Comparison of ENCODE assay signal across 12 cellular contexts in the genomic region with DNA sequence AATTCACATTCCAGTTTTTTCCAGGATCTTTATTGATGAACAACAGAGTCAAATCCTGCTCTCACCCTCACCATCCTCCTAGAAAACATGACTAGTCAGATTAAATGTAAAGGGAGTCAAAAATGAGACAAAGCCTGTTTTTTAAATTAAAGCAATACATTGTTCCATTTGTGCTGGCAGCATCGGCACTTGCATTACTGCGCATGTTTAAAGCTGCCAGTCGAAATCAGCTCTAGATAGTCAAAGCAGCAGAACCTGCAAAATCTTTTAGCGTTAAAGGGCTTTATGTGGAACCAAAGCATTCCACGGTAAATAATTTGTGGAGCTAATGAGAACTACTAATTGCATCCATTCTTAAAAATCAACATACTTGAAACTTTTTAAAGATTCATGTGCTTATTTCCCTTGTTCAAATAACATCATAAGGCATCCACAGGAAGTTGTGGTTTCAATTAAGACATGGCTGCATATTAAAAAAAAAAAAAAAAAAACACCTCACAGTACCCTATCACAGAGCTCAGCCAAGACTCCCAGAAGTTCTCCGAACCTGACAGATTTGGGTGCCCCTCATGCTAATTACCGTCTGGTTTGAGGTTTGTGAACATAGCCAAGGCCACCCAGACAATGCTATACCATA.
DNase-seq lines count a peak whose midpoint lies in the region; ATAC-seq and TF ChIP-seq lines count a peak whose summit lies in the region.
"Had no signal": no experiment of that assay in that cellular context is flagged by ENCODE, and none has a peak within 500 bp of the region (broad histone marks: within the 10 kb centered on the region; RNA-seq: fewer than 3 reads in every experiment).

No MANE protein-coding gene starts in this region.

- H3K36me3 ChIP-seq in ACC112 (ENCODE audit: insufficient read depth, low read length): no peaks in the 10 kb centered on the region

- H3K4me1 Mint-ChIP-seq in activated CD4-positive, alpha-beta memory T cell treated with anti-CD3 and anti-CD28 coated beads, Interleukin-2, amount 10 ng/mL, durations not matched to agents 7 days and 5 days: peaks cover 62% of the 10 kb centered on the region
- H3K4me1 Mint-ChIP-seq in immature natural killer cell (peaks cover 73 to 81% of the 10 kb centered on the region in 2 donors), type B pancreatic cell (ENCODE audit: unreplicated experiment) (peaks cover 8% of the 10 kb centered on the region)

- no peak overlapping the region for H3K27ac ChIP-seq in ACC112 (ENCODE audit: low read depth, low read length)
- H3K27ac ChIP-seq: coronary artery had no signal

- no peaks in the 10 kb centered on the region for H3K9me3 Mint-ChIP-seq in activated CD4-positive, alpha-beta memory T cell treated with anti-CD3 and anti-CD28 coated beads, Interleukin-2, amount 10 ng/mL, durations not matched to agents 7 days and 5 days
- H3K9me3 Mint-ChIP-seq in immature natural killer cell (no peaks in the 10 kb centered on the region), type B pancreatic cell (peaks cover 9% of the 10 kb centered on the region)

- no peak for TF ChIP-seq CTCF in type B pancreatic cell (conservative IDR thresholded peaks at IDR 0.05)

- ATAC-seq in HG02678 (IDR thresholded peaks at IDR 0.05; ENCODE audit: unreplicated experiment): no peak
- ATAC-seq: PC-3 had no signal

- H3K36me3 Mint-ChIP-seq in activated CD4-positive, alpha-beta memory T cell treated with anti-CD3 and anti-CD28 coated beads, Interleukin-2, amount 10 ng/mL, durations not matched to agents 7 days and 5 days (ENCODE audit: low read depth): peaks cover 8% of the 10 kb centered on the region
- H3K36me3 Mint-ChIP-seq in immature natural killer cell (no peaks in the 10 kb centered on the region), type B pancreatic cell (no peaks in the 10 kb centered on the region)

- H3K79me2 ChIP-seq in ACC112 (ENCODE audit: control insufficient read depth, insufficient read depth, low read length, unreplicated experiment): no peaks in the 10 kb centered on the region

- POLR2A ChIA-PET in activated CD4-positive, alpha-beta memory T cell treated with anti-CD3 and anti-CD28 coated beads, Interleukin-2, amount 10 ng/mL, durations not matched to agents 7 days and 5 days (lab: Charles Lee): interaction anchor here (0.7 to 2.5 kb wide), 4 partner anchors 9 to 59 kb away, joined by 3 to 12 read pairs (median 4); no protein-coding TSS in a partner anchor

- CTCF ChIA-PET in activated CD4-positive, alpha-beta memory T cell treated with anti-CD3 and anti-CD28 coated beads, Interleukin-2, amount 10 ng/mL, durations not matched to agents 7 days and 5 days (lab: Charles Lee): interaction anchor here (1.4 kb wide), 1 partner anchor 212 kb away, joined by 3 read pairs; no protein-coding TSS in a partner anchor

- no peak overlapping the region for H2AFZ ChIP-seq in ACC112 (ENCODE audit: low read length, unreplicated experiment)

- no peaks in the 10 kb centered on the region for H3K27me3 Mint-ChIP-seq in activated CD4-positive, alpha-beta memory T cell treated with anti-CD3 and anti-CD28 coated beads, Interleukin-2, amount 10 ng/mL, durations not matched to agents 7 days and 5 days
- H3K27me3 Mint-ChIP-seq in immature natural killer cell (ENCODE audit: low read depth in 3 of 3): peaks cover 0 to 9% (median 2%) of the 10 kb centered on the region in 3 donors
- no peaks in the 10 kb centered on the region for H3K27me3 Mint-ChIP-seq in type B pancreatic cell

- H3K27ac Mint-ChIP-seq in activated CD4-positive, alpha-beta memory T cell treated with anti-CD3 and anti-CD28 coated beads, Interleukin-2, amount 10 ng/mL, durations not matched to agents 7 days and 5 days: peak overlapping the region; percentile 54
- H3K27ac Mint-ChIP-seq in immature natural killer cell: peak overlapping the region; percentile 73 to 90 (median 82)
- no peak overlapping the region for H3K27ac Mint-ChIP-seq in type B pancreatic cell

- DNase-seq in EH (ENCODE audit: low read depth) (peak; percentile 25), immature natural killer cell (peak; percentile 40 to 44 (median 43)), AG20443 (ENCODE audit: low spot score) (no peak), OCI-M2 (lab: John Stamatoyannopoulos, UW; ENCODE audit: unreplicated experiment) (no peak), type B pancreatic cell (ENCODE audit: extremely low spot score, unreplicated experiment) (no peak)
- DNase-seq in activated CD4-positive, alpha-beta memory T cell treated with anti-CD3 and anti-CD28 coated beads, Interleukin-2, amount 10 ng/mL, durations not matched to agents 7 days and 5 days: no peak
- DNase-seq: activated effector memory CD4-positive, alpha-beta T cell treated with Interleukin-2 at 50 U/mL for 16 hours; NCI-H2029; PC-3 had no signal

- H3K4me1 ChIP-seq in ACC112 (ENCODE audit: control insufficient read depth, insufficient read depth, low read length, unreplicated experiment): no peaks in the 10 kb centered on the region

- H3K27me3 ChIP-seq in ACC112 (ENCODE audit: insufficient read depth, low read length): no peaks in the 10 kb centered on the region

- H3K4me3 Mint-ChIP-seq in activated CD4-positive, alpha-beta memory T cell treated with anti-CD3 and anti-CD28 coated beads, Interleukin-2, amount 10 ng/mL, durations not matched to agents 7 days and 5 days: peak overlapping the region; percentile 30
- H3K4me3 Mint-ChIP-seq in immature natural killer cell (peak overlapping the region; percentile 60 to 66 (median 65)), type B pancreatic cell (no peak overlapping the region)

- peak overlapping the region; percentile 25; the same call in 1 of the 2 replicates for H3K4me3 ChIP-seq in ACC112 (ENCODE audit: low read depth, low read length)
- H3K4me3 ChIP-seq: coronary artery had no signal

Comparison
In these comparisons a context has a peak if more than half of its experiments do, and no peak if none do; other contexts are left out.
1. DNase-seq: peak in EH (single experiment) and immature natural killer cell (3 of 3); none in activated CD4-positive, alpha-beta memory T cell treated with anti-CD3 and anti-CD28 coated beads, Interleukin-2, amount 10 ng/mL, durations not matched to agents 7 days and 5 days (single experiment), AG20443 (single experiment), OCI-M2 (single experiment) and type B pancreatic cell (single experiment).